In genomic region chr2:42172566-42172965, GRCh38 we compare ENCODE assay signal across 1 cellular context.
TF ChIP-seq lines count a peak whose summit lies in the region.

No MANE protein-coding gene starts in this region.

TF ChIP-seq in SK-N-SH treated with all-trans-retinoic acid at 6 μM for 48 hours, 23 proteins besides CTCF, POLR2A, EP300 and RAD21 (continued from another document):
- no peak for TF ChIP-seq CREB5 (CRISPR knock-in tag; IDR thresholded peaks at IDR 0.05; ENCODE audit: low read depth)
- no peak for TF ChIP-seq GLIS3 (CRISPR knock-in tag; IDR thresholded peaks at IDR 0.05)
- TF ChIP-seq ARNTL (CRISPR knock-in tag; IDR thresholded peaks at IDR 0.05; ENCODE audit: borderline replicate concordance, low read depth), result no peak
- TF ChIP-seq ZFP30 (CRISPR knock-in tag; IDR thresholded peaks at IDR 0.05), result no peak
- no peak for TF ChIP-seq OSR1 (CRISPR knock-in tag; IDR thresholded peaks at IDR 0.05)
- TF ChIP-seq PATZ1 (CRISPR knock-in tag; IDR thresholded peaks at IDR 0.05; ENCODE audit: borderline replicate concordance), result no peak
- no peak for TF ChIP-seq CSRNP3 (CRISPR knock-in tag; IDR thresholded peaks at IDR 0.05)
- no peak for TF ChIP-seq ZNF70 (CRISPR knock-in tag; IDR thresholded peaks at IDR 0.05)
- TF ChIP-seq TOX (CRISPR knock-in tag; IDR thresholded peaks at IDR 0.05; ENCODE audit: borderline replicate concordance), result no peak
- no peak for TF ChIP-seq BACH2 (CRISPR knock-in tag; IDR thresholded peaks at IDR 0.05; ENCODE audit: borderline replicate concordance)
- TF ChIP-seq RARB (CRISPR knock-in tag; IDR thresholded peaks at IDR 0.05), result no peak
- TF ChIP-seq ZNF8 (CRISPR knock-in tag; IDR thresholded peaks at IDR 0.05), result no peak
- no peak for TF ChIP-seq PPARA (CRISPR knock-in tag; IDR thresholded peaks at IDR 0.05; ENCODE audit: borderline replicate concordance)
- TF ChIP-seq ZFP3 (CRISPR knock-in tag; IDR thresholded peaks at IDR 0.05), result no peak
- no peak for TF ChIP-seq ESRRG (CRISPR knock-in tag; IDR thresholded peaks at IDR 0.05)
- no peak for TF ChIP-seq TCF4 (CRISPR knock-in tag; IDR thresholded peaks at IDR 0.05; ENCODE audit: borderline replicate concordance)
- no peak for TF ChIP-seq POU6F1 (CRISPR knock-in tag; IDR thresholded peaks at IDR 0.05; ENCODE audit: borderline replicate concordance, low read depth)
- TF ChIP-seq ISL1 (CRISPR knock-in tag; IDR thresholded peaks at IDR 0.05), result no peak
